13 cellular contexts compared by ENCODE assay signal in the genomic region with DNA sequence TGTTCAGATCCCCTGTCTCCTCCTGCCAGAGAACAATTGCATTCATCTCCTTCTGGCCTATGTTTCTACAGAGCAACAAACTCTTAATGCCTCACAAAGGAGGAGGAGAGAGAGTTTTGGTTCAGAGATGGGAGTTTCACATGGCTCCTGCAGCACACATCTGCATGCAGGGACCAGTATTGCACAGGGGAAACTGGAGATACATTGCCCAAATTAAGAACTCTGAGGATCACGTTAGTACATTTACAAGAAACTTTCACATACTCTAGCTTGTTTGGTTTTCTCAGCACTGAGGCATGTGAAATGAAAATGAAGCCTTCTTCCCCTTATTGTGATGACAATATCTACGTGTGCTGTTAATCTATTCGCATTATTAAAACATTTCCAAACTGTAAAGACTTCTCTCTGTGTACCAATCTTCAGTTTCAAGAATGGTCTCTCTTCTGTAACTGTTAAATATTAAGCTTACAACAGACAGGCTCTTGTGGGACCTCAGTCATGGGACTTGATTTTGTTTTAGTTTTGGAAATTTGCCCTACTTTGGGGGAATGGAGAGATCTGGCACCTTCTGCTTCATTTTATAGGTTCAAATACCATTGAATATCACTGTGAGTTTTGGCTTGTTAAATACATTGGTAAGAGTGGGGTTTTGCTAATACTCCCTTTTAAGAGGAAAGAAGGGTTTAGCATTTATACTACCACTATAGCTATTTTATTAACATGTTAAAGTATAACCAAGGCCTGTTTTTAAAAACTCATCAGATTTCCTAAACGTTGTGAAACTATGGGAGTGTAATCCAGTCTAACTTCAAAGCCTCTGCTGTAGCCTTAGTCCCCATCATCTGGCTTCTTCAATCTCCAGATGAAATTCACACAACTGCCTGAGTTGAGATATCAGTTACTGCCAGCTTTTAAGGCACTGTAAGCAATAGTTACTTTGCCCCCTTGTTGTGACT.
A peak's percentile ranks its signal among the peaks of the same experiment; 100 is the strongest.
DNase-seq lines count a peak whose midpoint lies in the region; ATAC-seq and TF ChIP-seq lines count a peak whose summit lies in the region.
"Had no signal": no experiment of that assay in that cellular context is flagged by ENCODE, and none has a peak within 500 bp of the region (broad histone marks: within the 10 kb centered on the region; RNA-seq: fewer than 3 reads in every experiment).

No MANE protein-coding gene starts in this region.

- H2AFZ ChIP-seq in neural progenitor cell (replicated peaks) = no peak overlapping the region

- H3F3A ChIP-seq in neural progenitor cell (ENCODE audit: low read depth) = no peaks in the 10 kb centered on the region

- intact Hi-C loops in heart right ventricle (cut with DNase I) (loop anchor here in 1 of 10 donors (10.0 kb wide), 1 partner anchor 119 kb away; no protein-coding TSS in a partner anchor), esophagus muscularis mucosa (cut with DNase I) (loop anchor here (10.0 kb wide), 1 partner anchor 119 kb away; no protein-coding TSS in a partner anchor), mucosa of descending colon (cut with DNase I, micrococcal nuclease) (loop anchor here in 1 of 2 donors (10.0 kb wide), 1 partner anchor 49 kb away; no protein-coding TSS in a partner anchor)

- H3K36me3 ChIP-seq in right atrium auricular region (no peaks in the 10 kb centered on the region), heart right ventricle (no peaks in the 10 kb centered on the region), esophagus muscularis mucosa (peaks cover 0 to 5% (median 0%) of the 10 kb centered on the region in 4 donors), mucosa of descending colon (ENCODE audit: low read depth) (no peaks in the 10 kb centered on the region), neural progenitor cell (no peaks in the 10 kb centered on the region)

- H3K27me3 ChIP-seq in right atrium auricular region = no peaks in the 10 kb centered on the region
- H3K27me3 ChIP-seq in heart right ventricle = no peaks in the 10 kb centered on the region
- no peaks in the 10 kb centered on the region for H3K27me3 ChIP-seq in esophagus muscularis mucosa
- no peaks in the 10 kb centered on the region for H3K27me3 ChIP-seq in neural progenitor cell
- H3K27me3 ChIP-seq: testis had no signal

- no peak for DNase-seq in right atrium auricular region (ENCODE audit: low spot score)
- no peak for DNase-seq in heart right ventricle
- DNase-seq in esophagus muscularis mucosa (ENCODE audit: extremely low spot score) = no peak
- no peak for DNase-seq in kidney glomerular epithelial cell (lab: John Stamatoyannopoulos, UW)
- no peak for DNase-seq in NCI-H128 (lab: John Stamatoyannopoulos, UW; ENCODE audit: unreplicated experiment)
- no peak for DNase-seq in mucosa of descending colon
- DNase-seq in neural progenitor cell (ENCODE audit: low spot score) = no peak
- DNase-seq: NCI-H524 treated with DMSO at 0.1 percent for 48 hours; stimulated activated CD4-positive, alpha-beta T cell treated with anti-CD3 and anti-CD28 coated beads, Interleukin-2, amount 100 ng/mL, for 48 hours; T-cell; testis had no signal

- no peak for TF ChIP-seq CTCF in right atrium auricular region (IDR thresholded peaks at IDR 0.05)
- TF ChIP-seq CTCF in heart right ventricle (IDR thresholded peaks at IDR 0.05) = no peak
- TF ChIP-seq CTCF in esophagus muscularis mucosa (IDR thresholded peaks at IDR 0.05) = no peak
- no peak for TF ChIP-seq CTCF in mucosa of descending colon (IDR thresholded peaks at IDR 0.05)
- no peak for TF ChIP-seq CTCF in neural progenitor cell (IDR thresholded peaks at IDR 0.05)

- H3K27ac ChIP-seq in right atrium auricular region (peak overlapping the region; percentile 33 to 40), heart right ventricle (peak overlapping the region in 5 of 10 donors; percentile 5 to 39 (median 35)), esophagus muscularis mucosa (replicated peaks in 1 of 4) (peak overlapping the region; percentile 61 to 76 (median 69)), neural progenitor cell (no peak overlapping the region)
- H3K27ac ChIP-seq: testis had no signal

- peaks cover 19% of the 10 kb centered on the region for H3K4me1 Mint-ChIP-seq in neural progenitor cell
- H3K4me1 Mint-ChIP-seq: T-cell had no signal

- no peak for TF ChIP-seq POLR2A in esophagus muscularis mucosa (IDR thresholded peaks at IDR 0.05; ENCODE audit: low read depth)

- WGBS in heart right ventricle, 2 donors = 45 to 51% methylated on average over 4 of the region's 4 CpGs
- WGBS in esophagus muscularis mucosa = 47% methylated on average over 4 of the region's 4 CpGs

- no peaks in the 10 kb centered on the region for H4K20me1 ChIP-seq in neural progenitor cell (ENCODE audit: low read depth)

- ATAC-seq in heart right ventricle = no peak
- peak; percentile 58 for ATAC-seq in HG03045 (IDR thresholded peaks at IDR 0.05; ENCODE audit: unreplicated experiment)
- ATAC-seq in mucosa of descending colon = no peak
- ATAC-seq: T-cell had no signal

- H3K9me3 Mint-ChIP-seq in neural progenitor cell = no peaks in the 10 kb centered on the region
- H3K9me3 Mint-ChIP-seq: neural crest cell, T-cell had no signal

- H3K4me1 ChIP-seq in right atrium auricular region (peaks cover 0 to 81% of the 10 kb centered on the region in 2 donors), heart right ventricle (peaks cover 14 to 88% (median 55%) of the 10 kb centered on the region in 9 donors), esophagus muscularis mucosa (peaks cover 47 to 87% (median 87%) of the 10 kb centered on the region in 4 donors), mucosa of descending colon (ENCODE audit: low read depth) (no peaks in the 10 kb centered on the region), neural progenitor cell (peaks cover 2% of the 10 kb centered on the region)

- H3K27me3 Mint-ChIP-seq in neural progenitor cell (ENCODE audit: insufficient read depth, low read depth) = peaks cover 2% of the 10 kb centered on the region
- H3K27me3 Mint-ChIP-seq: T-cell had no signal

- no peak overlapping the region for H3K9ac ChIP-seq in neural progenitor cell

- TF ChIP-seq EP300 in esophagus muscularis mucosa (IDR thresholded peaks at IDR 0.05) = no peak

- H3K79me2 ChIP-seq in neural progenitor cell (ENCODE audit: low read depth) = no peaks in the 10 kb centered on the region

- H3K4me3 ChIP-seq in right atrium auricular region (no peak overlapping the region), heart right ventricle (no peak overlapping the region), esophagus muscularis mucosa (no peak overlapping the region), mucosa of descending colon (no peak overlapping the region), neural progenitor cell (no peak overlapping the region)
- H3K4me3 ChIP-seq: testis had no signal

- H3K9me3 ChIP-seq in right atrium auricular region = no peaks in the 10 kb centered on the region
- H3K9me3 ChIP-seq in heart right ventricle = no peaks in the 10 kb centered on the region
- H3K9me3 ChIP-seq in esophagus muscularis mucosa = no peaks in the 10 kb centered on the region
- no peaks in the 10 kb centered on the region for H3K9me3 ChIP-seq in mucosa of descending colon
- no peaks in the 10 kb centered on the region for H3K9me3 ChIP-seq in neural progenitor cell (ENCODE audit: low read depth)
- H3K9me3 ChIP-seq: testis had no signal

- H3K36me3 Mint-ChIP-seq in neural progenitor cell = peaks cover 8% of the 10 kb centered on the region

- H3K4me2 ChIP-seq in neural progenitor cell = no peak overlapping the region

- no peak overlapping the region for H3K27ac Mint-ChIP-seq in neural progenitor cell
- H3K27ac Mint-ChIP-seq: T-cell had no signal

- no peak overlapping the region for H3K4me3 Mint-ChIP-seq in neural progenitor cell
- H3K4me3 Mint-ChIP-seq: neural crest cell, T-cell had no signal
